ENCODE assay signal across 18 cellular contexts in the genomic region with DNA sequence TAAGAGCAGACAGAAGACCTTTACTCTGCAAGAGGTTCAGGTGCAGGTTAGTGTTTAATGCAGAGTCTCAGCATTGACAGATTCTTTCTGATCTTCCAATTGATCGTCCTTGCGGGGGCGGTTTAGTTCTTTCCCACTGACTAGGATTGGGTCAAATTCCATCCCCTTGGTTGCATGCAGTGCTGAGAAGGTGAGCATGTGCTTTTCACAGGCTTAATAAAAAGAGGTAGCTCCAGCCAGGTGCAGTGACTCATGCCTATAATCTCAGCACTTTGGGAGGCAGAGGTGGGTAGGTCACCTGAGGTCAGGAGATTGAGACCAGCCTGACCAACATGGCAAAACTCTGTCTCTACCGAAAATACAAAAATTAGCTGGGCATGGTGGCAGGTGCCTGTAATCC. TPM values are rescaled to one million over a fixed set of nuclear protein-coding genes. Genes with fewer than 3 reads are reported as not detected.
DNase-seq lines count a peak whose midpoint lies in the region; ATAC-seq, FAIRE-seq and TF ChIP-seq lines count a peak whose summit lies in the region.
"Had no signal": no experiment of that assay in that cellular context is flagged by ENCODE, and none has a peak within 500 bp of the region (broad histone marks: within the 10 kb centered on the region; RNA-seq: fewer than 3 reads in every experiment).

No MANE protein-coding gene starts in this region.

- no peak for TF ChIP-seq RAD21 in A549 (conservative IDR thresholded peaks at IDR 0.05 in 1 of 2, IDR thresholded peaks at IDR 0.05 in 1 of 2)

- CTCF ChIA-PET in A549 (lab: Yijun Ruan, JAX) = interaction anchor here (1.0 to 2.7 kb wide), 7 partner anchors 10 to 401 kb away, joined by 3 to 8 read pairs (median 3); a partner anchor contains a TSS
- CTCF ChIA-PET in RWPE1 (lab: Yijun Ruan, JAX) = interaction anchor here (0.8 to 1.0 kb wide), 2 partner anchors 57 to 243 kb away, joined by 5 to 7 read pairs; a partner anchor contains a TSS
- CTCF ChIA-PET in CD8-positive, alpha-beta memory T cell (lab: Charles Lee) = interaction anchor here (1.1 to 1.4 kb wide), 2 partner anchors 58 to 243 kb away, joined by 3 to 4 read pairs; no protein-coding TSS in a partner anchor

- intact Hi-C loops in sciatic nerve (cut with DNase I) = no loop called here

- H3K27ac ChIP-seq in A549 (no peak overlapping the region), RWPE1 (no peak overlapping the region)
- H3K27ac ChIP-seq in CD8-positive, alpha-beta memory T cell (ENCODE audit: low read depth, low read length) = no peak overlapping the region
- H3K27ac ChIP-seq: vagina had no signal

- H3K27me3 ChIP-seq in CD8-positive, alpha-beta memory T cell (ENCODE audit: insufficient read depth, low read length, poor library complexity, severe bottlenecking) = no peaks in the 10 kb centered on the region
- H3K27me3 ChIP-seq: vagina had no signal

- 55% methylated on average over 4 of the region's 4 CpGs for WGBS in A549 (ENCODE audit: missing lambda C conversion rate)

- H3K4me3 Mint-ChIP-seq in CD8-positive, alpha-beta memory T cell = no peak overlapping the region
- H3K4me3 Mint-ChIP-seq: activated CD4-positive, alpha-beta T cell treated with anti-CD3 and anti-CD28 coated beads, Interleukin-2, amount 10 ng/mL, durations not matched to agents 7 days and 5 days; CD4-positive, alpha-beta T cell; mesothelial cell of epicardium had no signal

- no peaks in the 10 kb centered on the region for H3K36me3 Mint-ChIP-seq in CD8-positive, alpha-beta memory T cell
- H3K36me3 Mint-ChIP-seq: mesothelial cell of epicardium had no signal

- no peak for DNase-seq in A549 (ENCODE audit: low read depth in 1 of 2, low spot score in 1 of 2)
- DNase-seq in RWPE1 (ENCODE audit: low spot score) = peak; percentile 51
- peak; percentile 35 for DNase-seq in kidney tubule cell (ENCODE audit: low spot score)
- no peak for DNase-seq in CD8-positive, alpha-beta memory T cell
- no peak for DNase-seq in sciatic nerve (ENCODE audit: low spot score)
- no peak for DNase-seq in retina
- DNase-seq: activated CD4-positive, alpha-beta T cell treated with anti-CD3 and anti-CD28 coated beads, Interleukin-2, amount 10 ng/mL, durations not matched to agents 7 days and 5 days; amniotic stem cell; CD4-positive, alpha-beta T cell; DMS79; effector CD8-positive, alpha-beta T cell; NCI-H1694 treated with DMSO at 0.1 percent for 48 hours; NCI-H2227 treated with DMSO at 0.1 percent for 48 hours had no signal

- TF ChIP-seq EP300 in A549 (IDR thresholded peaks at IDR 0.05) = no peak

- ATAC-seq in A549 (no peak), sciatic nerve (no peak)

- no peaks in the 10 kb centered on the region for H3K9me3 ChIP-seq in A549
- H3K9me3 ChIP-seq in CD8-positive, alpha-beta memory T cell (ENCODE audit: low read length) = no peaks in the 10 kb centered on the region
- H3K9me3 ChIP-seq: vagina had no signal

- no peak overlapping the region for H3K4me3 ChIP-seq in A549
- no peak overlapping the region for H3K4me3 ChIP-seq in CD8-positive, alpha-beta memory T cell (ENCODE audit: low read length)
- H3K4me3 ChIP-seq: GM23248, vagina had no signal

- peak overlapping the region; percentile 35; the same call in 2 of the 3 replicates for H3K4me2 ChIP-seq in A549

- no peaks in the 10 kb centered on the region for H3K9me3 Mint-ChIP-seq in CD8-positive, alpha-beta memory T cell
- H3K9me3 Mint-ChIP-seq: activated CD4-positive, alpha-beta T cell treated with anti-CD3 and anti-CD28 coated beads, Interleukin-2, amount 10 ng/mL, durations not matched to agents 7 days and 5 days; CD4-positive, alpha-beta T cell; mesothelial cell of epicardium had no signal

- no peak for FAIRE-seq in A549 (lab: Jason Lieb, UNC)

- TF ChIP-seq POLR2A in A549 (IDR thresholded peaks at IDR 0.05; ENCODE audit: low read length) = no peak

- no peaks in the 10 kb centered on the region for H3K36me3 ChIP-seq in CD8-positive, alpha-beta memory T cell (ENCODE audit: insufficient read depth, low read length)
- H3K36me3 ChIP-seq: vagina had no signal

- H3K4me1 Mint-ChIP-seq in CD8-positive, alpha-beta memory T cell = peaks cover 9 to 14% (median 13%) of the 10 kb centered on the region in 3 donors

- no peak overlapping the region for H3K27ac Mint-ChIP-seq in CD8-positive, alpha-beta memory T cell
- H3K27ac Mint-ChIP-seq: activated CD4-positive, alpha-beta T cell treated with anti-CD3 and anti-CD28 coated beads, Interleukin-2, amount 10 ng/mL, durations not matched to agents 7 days and 5 days; CD4-positive, alpha-beta T cell; mesothelial cell of epicardium had no signal

- POLR2A ChIA-PET in A549 (lab: Yijun Ruan, JAX) = interaction anchor here (1.2 to 1.8 kb wide), 2 partner anchors 74 to 244 kb away, joined by 4 read pairs; a partner anchor contains a TSS
- POLR2A ChIA-PET in RWPE1 (lab: Yijun Ruan, JAX; ENCODE audit: low non-redundant PET) = no interaction called here
- POLR2A ChIA-PET in CD8-positive, alpha-beta memory T cell (lab: Charles Lee) = no interaction called here

- H3K4me1 ChIP-seq in A549 = peaks cover 14% of the 10 kb centered on the region; the same call in 2 of the 3 replicates
- H3K4me1 ChIP-seq in CD8-positive, alpha-beta memory T cell (ENCODE audit: insufficient read depth, low read length) = no peaks in the 10 kb centered on the region
- H3K4me1 ChIP-seq: vagina had no signal

- TF ChIP-seq CTCF in A549 (IDR thresholded peaks at IDR 0.05) (no peak), RWPE1 (conservative IDR thresholded peaks at IDR 0.05; ENCODE audit: low read depth) (no peak)

- H3K27me3 Mint-ChIP-seq in CD8-positive, alpha-beta memory T cell = peaks cover 0 to 15% of the 10 kb centered on the region in 2 donors

TF ChIP-seq in A549, 52 proteins besides CTCF, POLR2A, EP300 and RAD21 (continues in another document):
- no peak for TF ChIP-seq NFE2L2 (conservative IDR thresholded peaks at IDR 0.05; ENCODE audit: low read length)
- no peak for TF ChIP-seq RCOR1 (IDR thresholded peaks at IDR 0.05; ENCODE audit: low read depth, low read length)
- TF ChIP-seq BHLHE40 (IDR thresholded peaks at IDR 0.05; ENCODE audit: low read depth, low read length) = no peak
- TF ChIP-seq FOSB (CRISPR knock-in tag; IDR thresholded peaks at IDR 0.05) = no peak
- no peak for TF ChIP-seq PHF8 (IDR thresholded peaks at IDR 0.05; ENCODE audit: borderline replicate concordance, low read depth)
- TF ChIP-seq, protein P1, sequence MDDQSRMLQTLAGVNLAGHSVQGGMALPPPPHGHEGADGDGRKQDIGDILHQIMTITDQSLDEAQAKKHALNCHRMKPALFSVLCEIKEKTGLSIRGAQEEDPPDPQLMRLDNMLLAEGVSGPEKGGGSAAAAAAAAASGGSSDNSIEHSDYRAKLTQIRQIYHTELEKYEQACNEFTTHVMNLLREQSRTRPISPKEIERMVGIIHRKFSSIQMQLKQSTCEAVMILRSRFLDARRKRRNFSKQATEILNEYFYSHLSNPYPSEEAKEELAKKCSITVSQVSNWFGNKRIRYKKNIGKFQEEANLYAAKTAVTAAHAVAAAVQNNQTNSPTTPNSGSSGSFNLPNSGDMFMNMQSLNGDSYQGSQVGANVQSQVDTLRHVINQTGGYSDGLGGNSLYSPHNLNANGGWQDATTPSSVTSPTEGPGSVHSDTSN (IDR thresholded peaks at IDR 0.05) = no peak
- no peak for TF ChIP-seq ZC3H11A (IDR thresholded peaks at IDR 0.05)
- no peak for TF ChIP-seq RNF2 (IDR thresholded peaks at IDR 0.05; ENCODE audit: borderline replicate concordance, low read depth)
- no peak for TF ChIP-seq NPAS2 (CRISPR knock-in tag; IDR thresholded peaks at IDR 0.05; ENCODE audit: borderline replicate concordance)

RNA-seq across cellular contexts. Expression of a gene that starts 7.5 kb away (rescaled TPM):
- polyA plus RNA-seq in A549 (2011; rRNA removed) (not detected in 2 replicates), A549 (2017; fragmentation: RNase III; extraction: RNeasy Plus Mini Kit Qiagen cat#74134 plus additional on column Dnase treatment) (not detected in 3 replicates)
- 0.01 TPM in 1 of 2 replicates, not detected in the other for polyA plus RNA-seq in A549 (2012; cell fraction: cytosol; rRNA removed)
- polyA plus RNA-seq in A549 (2012; cell fraction: nucleus; rRNA removed) = not detected in 2 replicates
- polyA minus RNA-seq in A549 (2011; rRNA and poly(A)+ RNA removed) = not detected in 2 replicates
- not detected for total RNA-seq in CD8-positive, alpha-beta memory T cell
- polyA plus RNA-seq in CD8-positive, alpha-beta memory T cell = 0.12 TPM
- total RNA-seq in sciatic nerve = 0.89 TPM
- total RNA-seq: activated CD4-positive, alpha-beta T cell treated with anti-CD3 and anti-CD28 coated beads, Interleukin-2, amount 10 ng/mL, durations not matched to agents 7 days and 5 days; CD4-positive, alpha-beta T cell; GM23248; mesothelial cell of epicardium; vagina had no signal
- polyA plus RNA-seq: AG04450, GM23248 had no signal

RNA-seq across cellular contexts. Expression of a gene that starts 30.7 kb away (rescaled TPM):
- polyA plus RNA-seq in A549 (2011; rRNA removed) (0.87 and 1.4 TPM in 2 replicates), A549 (2017; fragmentation: RNase III; extraction: RNeasy Plus Mini Kit Qiagen cat#74134 plus additional on column Dnase treatment) (0.35 to 0.79 TPM (median 0.49 TPM) in 3 replicates)
- 0.36 and 0.45 TPM in 2 replicates for polyA plus RNA-seq in A549 (2012; cell fraction: cytosol; rRNA removed)
- polyA plus RNA-seq in A549 (2012; cell fraction: nucleus; rRNA removed) = 1.2 TPM in 2 replicates
- polyA minus RNA-seq in A549 (2011; rRNA and poly(A)+ RNA removed) = 1.1 and 1.3 TPM in 2 replicates
- total RNA-seq in CD8-positive, alpha-beta memory T cell = 1 to 10 TPM; 2.1 to 2.7 TPM
- 0.46 TPM for polyA plus RNA-seq in CD8-positive, alpha-beta memory T cell
- total RNA-seq in sciatic nerve = 41.1 TPM
- total RNA-seq: GM23248, mesothelial cell of epicardium had no signal
- polyA plus RNA-seq: GM23248 had no signal

RNA-seq across cellular contexts. Expression of a gene that starts 42.5 kb away (rescaled TPM):
- polyA plus RNA-seq in A549 (2011; rRNA removed) (not detected in 2 replicates), A549 (2017; fragmentation: RNase III; extraction: RNeasy Plus Mini Kit Qiagen cat#74134 plus additional on column Dnase treatment) (not detected in 3 replicates)
- not detected in 2 replicates for polyA plus RNA-seq in A549 (2012; cell fraction: cytosol; rRNA removed)
- polyA plus RNA-seq in A549 (2012; cell fraction: nucleus; rRNA removed) = not detected in 2 replicates
- not detected in 2 replicates for polyA minus RNA-seq in A549 (2011; rRNA and poly(A)+ RNA removed)
- not detected for total RNA-seq in CD8-positive, alpha-beta memory T cell
- not detected for polyA plus RNA-seq in CD8-positive, alpha-beta memory T cell
- not detected for total RNA-seq in sciatic nerve
- total RNA-seq: activated CD4-positive, alpha-beta T cell treated with anti-CD3 and anti-CD28 coated beads, Interleukin-2, amount 10 ng/mL, durations not matched to agents 7 days and 5 days; CD4-positive, alpha-beta T cell; GM23248; M059J; mesothelial cell of epicardium; vagina had no signal
- polyA plus RNA-seq: AG04450, GM23248 had no signal

RNA-seq across cellular contexts. Expression of a gene that starts 56.9 kb away (rescaled TPM):
- polyA plus RNA-seq in A549 (2011; rRNA removed) (0.17 and 0.21 TPM in 2 replicates), A549 (2017; fragmentation: RNase III; extraction: RNeasy Plus Mini Kit Qiagen cat#74134 plus additional on column Dnase treatment) (0.08 to 0.21 TPM (median 0.13 TPM) in 3 replicates)
- 0.04 and 0.08 TPM in 2 replicates for polyA plus RNA-seq in A549 (2012; cell fraction: cytosol; rRNA removed)
- polyA plus RNA-seq in A549 (2012; cell fraction: nucleus; rRNA removed) = 0.07 and 0.09 TPM in 2 replicates
- 0.08 and 0.58 TPM in 2 replicates for polyA minus RNA-seq in A549 (2011; rRNA and poly(A)+ RNA removed)
- under 1 TPM; 0.11 to 0.18 TPM for total RNA-seq in CD8-positive, alpha-beta memory T cell
- 0.23 TPM for polyA plus RNA-seq in CD8-positive, alpha-beta memory T cell
- total RNA-seq in sciatic nerve = 1.5 TPM

Comparison
In these comparisons a context has a peak if more than half of its experiments do, and no peak if none do; other contexts are left out.
1. DNase-seq: peak in RWPE1 (single experiment) and kidney tubule cell (single experiment); none in A549 (0 of 2), CD8-positive, alpha-beta memory T cell (0 of 5), sciatic nerve (single experiment) and retina (single experiment).
2. RNA of a gene that starts 30.7 kb away (total RNA-seq): 41.1 TPM in sciatic nerve (single experiment); 2.1 to 2.7 TPM in CD8-positive, alpha-beta memory T cell; every median in the first group is over 10 times any median in the second.